2 cellular contexts compared by ENCODE assay signal in genomic region chr11:44303401-44303938, GRCh38.
A peak's percentile ranks its signal among the peaks of the same experiment; 100 is the strongest.
TF ChIP-seq lines count a peak whose summit lies in the region.

No MANE protein-coding gene starts in this region.

TF ChIP-seq in H1, 55 proteins besides CTCF, POLR2A, EP300 and RAD21:
- TF ChIP-seq TAF1 (IDR thresholded peaks at IDR 0.05; ENCODE audit: low read depth, low read length), result no peak
- TF ChIP-seq, protein P1, sequence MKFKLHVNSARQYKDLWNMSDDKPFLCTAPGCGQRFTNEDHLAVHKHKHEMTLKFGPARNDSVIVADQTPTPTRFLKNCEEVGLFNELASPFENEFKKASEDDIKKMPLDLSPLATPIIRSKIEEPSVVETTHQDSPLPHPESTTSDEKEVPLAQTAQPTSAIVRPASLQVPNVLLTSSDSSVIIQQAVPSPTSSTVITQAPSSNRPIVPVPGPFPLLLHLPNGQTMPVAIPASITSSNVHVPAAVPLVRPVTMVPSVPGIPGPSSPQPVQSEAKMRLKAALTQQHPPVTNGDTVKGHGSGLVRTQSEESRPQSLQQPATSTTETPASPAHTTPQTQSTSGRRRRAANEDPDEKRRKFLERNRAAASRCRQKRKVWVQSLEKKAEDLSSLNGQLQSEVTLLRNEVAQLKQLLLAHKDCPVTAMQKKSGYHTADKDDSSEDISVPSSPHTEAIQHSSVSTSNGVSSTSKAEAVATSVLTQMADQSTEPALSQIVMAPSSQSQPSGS (IDR thresholded peaks at IDR 0.05; ENCODE audit: low read length), result no peak
TF ChIP-seq in H1: peak in this region for 0.

TF ChIP-seq in neural cell, 6 proteins besides CTCF, POLR2A, EP300 and RAD21:
- TF ChIP-seq REST (IDR thresholded peaks at IDR 0.05; ENCODE audit: borderline replicate concordance) (no peak), MXI1 (conservative IDR thresholded peaks at IDR 0.05; ENCODE audit: poor library complexity, severe bottlenecking) (no peak), POLR2AphosphoS5 (IDR thresholded peaks at IDR 0.05) (no peak), EZH2 (IDR thresholded peaks at IDR 0.05; ENCODE audit: borderline replicate concordance, insufficient read depth, low read length, poor library complexity, severe bottlenecking) (peak; percentile 75), TAF1 (IDR thresholded peaks at IDR 0.05; ENCODE audit: low read depth) (no peak)
TF ChIP-seq in neural cell: peak in this region for 1.
